Comparison of ENCODE assay signal across 32 cellular contexts in genomic region chr4:69210911-69211310, GRCh38. TPM values are rescaled to one million over a fixed set of nuclear protein-coding genes. Genes with fewer than 3 reads are reported as not detected.
"Had no signal": no experiment of that assay in that cellular context is flagged by ENCODE, and none has a peak within 500 bp of the region (broad histone marks: within the 10 kb centered on the region; RNA-seq: fewer than 3 reads in every experiment).

No MANE protein-coding gene starts in this region.

- H3K4me1 Mint-ChIP-seq: stimulated activated effector memory CD8-positive, alpha-beta T cell treated with anti-CD3 and anti-CD28 coated beads, Interleukin-12 subunit alpha, Interleukin-12 subunit beta, amount 100 ng/mL, for 72 hours; stimulated activated memory B cell treated with anti-CD40 and anti-IgM and Interleukin-4, amounts not matched to agents 10 μg/mL and 1 μg/mL and 100 μg/mL, for 72 hours; stimulated activated naive B cell treated with anti-CD40 and anti-IgM and Interleukin-4, amounts not matched to agents 10 μg/mL and 1 μg/mL and 100 μg/mL, for 72 hours; stimulated activated naive CD8-positive, alpha-beta T cell treated with anti-CD3 and anti-CD28 coated beads, Interleukin-15, amount 100 ng/mL, for 72 hours had no signal

- H3K4me3 Mint-ChIP-seq: stimulated activated effector memory CD8-positive, alpha-beta T cell treated with anti-CD3 and anti-CD28 coated beads, Interleukin-12 subunit alpha, Interleukin-12 subunit beta, amount 100 ng/mL, for 72 hours; stimulated activated memory B cell treated with anti-CD40 and anti-IgM and Interleukin-4, amounts not matched to agents 10 μg/mL and 1 μg/mL and 100 μg/mL, for 72 hours; stimulated activated naive B cell treated with anti-CD40 and anti-IgM and Interleukin-4, amounts not matched to agents 10 μg/mL and 1 μg/mL and 100 μg/mL, for 72 hours; stimulated activated naive CD8-positive, alpha-beta T cell treated with anti-CD3 and anti-CD28 coated beads, Interleukin-15, amount 100 ng/mL, for 72 hours; stimulated activated naive CD8-positive, alpha-beta T cell treated with anti-CD3 and anti-CD28 coated beads, Interleukin-15, Interleukin-2, amounts not matched to agents 100 ng/mL and 50 ng/mL, for 24 hours; type B pancreatic cell had no signal

- H3K9me3 ChIP-seq: stomach, suprapubic skin, testis, thoracic aorta, thyroid gland, tibial artery, tibial nerve, transverse colon, upper lobe of left lung, upper lobe of right lung, uterus, vagina had no signal

- H3K9me3 Mint-ChIP-seq: stimulated activated memory B cell treated with anti-CD40 and anti-IgM and Interleukin-4, amounts not matched to agents 10 μg/mL and 1 μg/mL and 100 μg/mL, for 72 hours; stimulated activated naive B cell treated with anti-CD40 and anti-IgM and Interleukin-4, amounts not matched to agents 10 μg/mL and 1 μg/mL and 100 μg/mL, for 72 hours; stimulated activated naive CD8-positive, alpha-beta T cell treated with anti-CD3 and anti-CD28 coated beads, Interleukin-15, amount 100 ng/mL, for 72 hours; stimulated activated naive CD8-positive, alpha-beta T cell treated with anti-CD3 and anti-CD28 coated beads, Interleukin-15, Interleukin-2, amounts not matched to agents 100 ng/mL and 50 ng/mL, for 24 hours; type B pancreatic cell had no signal

- H3K27me3 Mint-ChIP-seq: stimulated activated memory B cell treated with anti-CD40 and anti-IgM and Interleukin-4, amounts not matched to agents 10 μg/mL and 1 μg/mL and 100 μg/mL, for 72 hours; stimulated activated naive B cell treated with anti-CD40 and anti-IgM and Interleukin-4, amounts not matched to agents 10 μg/mL and 1 μg/mL and 100 μg/mL, for 72 hours; stimulated activated naive CD8-positive, alpha-beta T cell treated with anti-CD3 and anti-CD28 coated beads, Interleukin-15, amount 100 ng/mL, for 72 hours; stimulated activated naive CD8-positive, alpha-beta T cell treated with anti-CD3 and anti-CD28 coated beads, Interleukin-15, Interleukin-2, amounts not matched to agents 100 ng/mL and 50 ng/mL, for 24 hours; type B pancreatic cell had no signal

- H3K4me1 ChIP-seq: stomach, suprapubic skin, testis, thyroid gland, tibial artery, tibial nerve, upper lobe of left lung, upper lobe of right lung, uterus, vagina had no signal

- H3K36me3 ChIP-seq: stomach, suprapubic skin, thoracic aorta, thyroid gland, tibial artery, tibial nerve, transverse colon, upper lobe of left lung, upper lobe of right lung, uterus, vagina had no signal

- DNase-seq: stimulated activated CD4-positive, alpha-beta T cell treated with anti-CD3 and anti-CD28 coated beads, Interleukin-2, amount 100 ng/mL, for 48 hours; stimulated activated CD4-positive, alpha-beta T cell treated with anti-CD3 and anti-CD28 coated beads, Interleukin-4, amount 100 ng/mL, for 1 hour; stimulated activated CD4-positive, alpha-beta T cell treated with anti-CD3 and anti-CD28 coated beads, Interleukin-4, amount 100 ng/mL, for 24 hours; stimulated activated CD4-positive, alpha-beta T cell treated with anti-CD3 and anti-CD28 coated beads, Interleukin-4, amount 100 ng/mL, for 4 hours; stimulated activated CD8-positive, alpha-beta memory T cell treated with anti-CD3 and anti-CD28 coated beads, Interleukin-4, amount 100 ng/mL, for 48 hours; stimulated activated naive B cell treated with anti-CD40 and anti-IgM and Interleukin-4, amounts not matched to agents 10 μg/mL and 1 μg/mL and 100 μg/mL, for 72 hours; stimulated activated naive CD4-positive, alpha-beta T cell; stimulated activated naive CD4-positive, alpha-beta T cell treated with Interleukin-2 at 50 U/mL for 16 hours; stimulated activated naive CD8-positive, alpha-beta T cell treated with anti-CD3 and anti-CD28 coated beads, Interleukin-15, amount 100 ng/mL, for 72 hours; stimulated activated naive CD8-positive, alpha-beta T cell treated with anti-CD3 and anti-CD28 coated beads, Interleukin-15, Interleukin-2, amounts not matched to agents 100 U/mL and 50 U/mL, for 24 hours; stomach; substantia nigra; testis; thyroid gland; tibial artery; transverse colon; trophoblast cell; upper lobe of left lung; upper lobe of right lung; uterus had no signal

- H3K27me3 ChIP-seq: stomach, suprapubic skin, testis, thyroid gland, tibial artery, tibial nerve, transverse colon, upper lobe of left lung, upper lobe of right lung, uterus, vagina had no signal

- H3K36me3 Mint-ChIP-seq: stimulated activated effector memory CD8-positive, alpha-beta T cell treated with anti-CD3 and anti-CD28 coated beads, Interleukin-12 subunit alpha, Interleukin-12 subunit beta, amount 100 ng/mL, for 72 hours; stimulated activated memory B cell treated with anti-CD40 and anti-IgM and Interleukin-4, amounts not matched to agents 10 μg/mL and 1 μg/mL and 100 μg/mL, for 72 hours; stimulated activated naive B cell treated with anti-CD40 and anti-IgM and Interleukin-4, amounts not matched to agents 10 μg/mL and 1 μg/mL and 100 μg/mL, for 72 hours; type B pancreatic cell had no signal

- H3K27ac ChIP-seq: stomach, suprapubic skin, testis, thoracic aorta, thyroid gland, tibial artery, tibial nerve, transverse colon, upper lobe of left lung, upper lobe of right lung, uterus, vagina had no signal

- FAIRE-seq: urothelium cell line had no signal

- H3K27ac Mint-ChIP-seq: stimulated activated effector memory CD8-positive, alpha-beta T cell treated with anti-CD3 and anti-CD28 coated beads, Interleukin-12 subunit alpha, Interleukin-12 subunit beta, amount 100 ng/mL, for 72 hours; stimulated activated memory B cell treated with anti-CD40 and anti-IgM and Interleukin-4, amounts not matched to agents 10 μg/mL and 1 μg/mL and 100 μg/mL, for 72 hours; stimulated activated naive B cell treated with anti-CD40 and anti-IgM and Interleukin-4, amounts not matched to agents 10 μg/mL and 1 μg/mL and 100 μg/mL, for 72 hours; stimulated activated naive CD8-positive, alpha-beta T cell treated with anti-CD3 and anti-CD28 coated beads, Interleukin-15, amount 100 ng/mL, for 72 hours; stimulated activated naive CD8-positive, alpha-beta T cell treated with anti-CD3 and anti-CD28 coated beads, Interleukin-15, Interleukin-2, amounts not matched to agents 100 ng/mL and 50 ng/mL, for 24 hours; type B pancreatic cell had no signal

- ATAC-seq: stimulated activated effector memory CD8-positive, alpha-beta T cell treated with anti-CD3 and anti-CD28 coated beads, Interleukin-12 subunit alpha, Interleukin-12 subunit beta, amount 100 ng/mL, for 72 hours; stimulated activated memory B cell treated with anti-CD40 and anti-IgM and Interleukin-4, amounts not matched to agents 10 μg/mL and 1 μg/mL and 100 μg/mL, for 72 hours; stimulated activated naive B cell treated with anti-CD40 and anti-IgM and Interleukin-4, amounts not matched to agents 10 μg/mL and 1 μg/mL and 100 μg/mL, for 72 hours; stimulated activated naive CD8-positive, alpha-beta T cell treated with anti-CD3 and anti-CD28 coated beads, Interleukin-15, amount 100 ng/mL, for 72 hours; stimulated activated naive CD8-positive, alpha-beta T cell treated with anti-CD3 and anti-CD28 coated beads, Interleukin-15, Interleukin-2, amounts not matched to agents 100 U/mL and 50 U/mL, for 24 hours; upper lobe of right lung had no signal

- H3K4me3 ChIP-seq: stomach, suprapubic skin, testis, thoracic aorta, thyroid gland, tibial artery, tibial nerve, transverse colon, upper lobe of left lung, upper lobe of right lung, uterus, vagina had no signal

RNA-seq across cellular contexts. Expression of gene UGT2B11, which starts 3.6 kb away (rescaled TPM):
- total RNA-seq: subcutaneous adipose tissue, thoracic aorta, tibial nerve, upper lobe of left lung, upper lobe of right lung, ureter, urinary bladder, vagina had no signal
- polyA plus RNA-seq: stomach, urinary bladder had no signal
